In genomic region chr1:242523968-242524570, GRCh38 we compare ENCODE assay signal across 1 cellular context.
TF ChIP-seq lines count a peak whose summit lies in the region.

No MANE protein-coding gene starts in this region.

TF ChIP-seq in SK-N-SH, 30 proteins besides CTCF, POLR2A, EP300 and RAD21 (continued from another document):
- TF ChIP-seq, protein P1, sequence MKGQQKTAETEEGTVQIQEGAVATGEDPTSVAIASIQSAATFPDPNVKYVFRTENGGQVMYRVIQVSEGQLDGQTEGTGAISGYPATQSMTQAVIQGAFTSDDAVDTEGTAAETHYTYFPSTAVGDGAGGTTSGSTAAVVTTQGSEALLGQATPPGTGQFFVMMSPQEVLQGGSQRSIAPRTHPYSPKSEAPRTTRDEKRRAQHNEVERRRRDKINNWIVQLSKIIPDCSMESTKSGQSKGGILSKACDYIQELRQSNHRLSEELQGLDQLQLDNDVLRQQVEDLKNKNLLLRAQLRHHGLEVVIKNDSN (IDR thresholded peaks at IDR 0.05; ENCODE audit: borderline replicate concordance, low read depth) = no peak
- TF ChIP-seq CHD2 (IDR thresholded peaks at IDR 0.05; ENCODE audit: low read length, partially characterized antibody) = no peak
- no peak for TF ChIP-seq MEF2A (IDR thresholded peaks at IDR 0.05; ENCODE audit: borderline replicate concordance, low read depth)
- no peak for TF ChIP-seq RXRA (IDR thresholded peaks at IDR 0.05; ENCODE audit: borderline replicate concordance, low read depth)
- TF ChIP-seq SMC3 (IDR thresholded peaks at IDR 0.05; ENCODE audit: low read depth, low read length) = no peak
